In the genomic region with DNA sequence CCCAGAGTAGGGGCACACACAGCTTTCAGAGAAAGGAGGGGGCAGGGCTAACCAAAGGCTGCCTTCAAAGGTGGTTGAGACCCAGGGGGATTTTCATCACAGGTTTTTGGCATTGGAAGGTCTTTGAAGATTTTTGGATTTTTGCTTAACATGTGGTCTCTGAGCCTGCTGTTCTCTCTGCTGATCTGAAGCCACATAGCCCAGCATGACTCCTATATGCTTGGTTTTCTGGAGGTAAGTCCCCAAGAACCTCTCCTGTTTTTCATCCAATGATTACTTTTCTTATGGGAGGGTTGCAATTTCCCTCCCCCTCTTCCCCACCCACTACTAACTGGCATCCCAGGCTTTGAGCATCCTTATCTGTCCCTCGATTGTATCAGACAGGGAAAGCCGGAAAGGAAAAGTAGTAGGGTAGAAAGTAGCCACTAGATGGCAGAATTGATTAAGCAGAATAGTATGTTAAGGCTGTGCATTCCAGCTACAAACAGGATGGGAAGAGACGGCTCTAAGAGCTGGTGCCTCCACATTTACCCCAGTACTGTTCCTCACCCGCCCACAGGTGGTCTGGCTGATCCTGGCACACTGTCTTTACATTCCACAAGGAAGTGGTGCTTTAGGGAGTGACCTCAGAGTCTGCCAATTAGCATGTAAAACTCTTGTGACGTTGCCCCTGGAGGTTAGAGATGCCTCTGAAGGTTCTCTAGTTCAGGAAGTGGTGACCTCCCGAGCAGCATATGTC, we compare ENCODE assay signal across 8 cellular contexts.
A peak's percentile ranks its signal among the peaks of the same experiment; 100 is the strongest.
DNase-seq lines count a peak whose midpoint lies in the region; ATAC-seq, FAIRE-seq and TF ChIP-seq lines count a peak whose summit lies in the region.

No MANE protein-coding gene starts in this region.

- no peak overlapping the region for H3K4me2 ChIP-seq in endothelial cell of umbilical vein (ENCODE audit: insufficient read depth, low read length)

- CTCF ChIA-PET in endothelial cell of umbilical vein (lab: Charles Lee) = interaction anchor here (0.6 to 5.9 kb wide), 35 partner anchors 9 to 1404 kb away, joined by 3 to 150 read pairs (median 4); partner anchors contain the start of gene POU4F1

- H3K9me3 Mint-ChIP-seq in CD14-positive monocyte = peaks cover 0 to 1% (median 0%) of the 10 kb centered on the region in 7 donors

- POLR2A ChIA-PET in endothelial cell of umbilical vein (lab: Charles Lee) = no interaction called here

- DNase-seq in CD14-positive monocyte (ENCODE audit: low spot score) (no peak), GM18507 (ENCODE audit: extremely low spot score, insufficient read length, low read depth) (no peak), NCI-H1092 (lab: John Stamatoyannopoulos, UW) (peak; percentile 76), SKM-1 treated with dmso at 0.1 percent for 144 hours (lab: John Stamatoyannopoulos, UW; ENCODE audit: unreplicated experiment) (peak; percentile 78), endothelial cell of umbilical vein (ENCODE audit: low read depth, low spot score) (peak; percentile 71), middle frontal gyrus (ENCODE audit: extremely low spot score, low spot score) (peak; percentile 70), GOT3 (lab: John Stamatoyannopoulos, UW) (no peak)

- H3K27me3 Mint-ChIP-seq in CD14-positive monocyte (ENCODE audit: low read depth in 3 of 3) = peaks cover 0 to 2% (median 0%) of the 10 kb centered on the region in 3 donors

- H3K36me3 ChIP-seq in endothelial cell of umbilical vein (ENCODE audit: control insufficient read depth in 2 of 2, extremely low read depth in 1 of 2, insufficient read depth in 2 of 2, low read length in 2 of 2) = no peaks in the 10 kb centered on the region

- TF ChIP-seq POLR2A in endothelial cell of umbilical vein (IDR thresholded peaks at IDR 0.05; ENCODE audit: low read depth, low read length) = no peak

- dilution Hi-C loops in endothelial cell of umbilical vein (cut with MboI; ENCODE audit: extremely low pct_ligation_motif_present, low sequenced_read_pairs) = no loop called here

- H3K36me3 Mint-ChIP-seq in CD14-positive monocyte = no peaks in the 10 kb centered on the region

- peak; percentile 77 for TF ChIP-seq CTCF in CD14-positive monocyte (IDR thresholded peaks at IDR 0.05)
- TF ChIP-seq CTCF in endothelial cell of umbilical vein (IDR thresholded peaks at IDR 0.05; ENCODE audit: extremely low read depth in 1 of 2, insufficient read depth in 1 of 2, low read depth in 1 of 2, low read length in 2 of 2) = peak; percentile 55 to 61

- ATAC-seq in HG02870 (IDR thresholded peaks at IDR 0.05; ENCODE audit: unreplicated experiment) = peak; percentile 87

- no peaks in the 10 kb centered on the region for H3K79me2 ChIP-seq in endothelial cell of umbilical vein (ENCODE audit: control insufficient read depth, insufficient read depth, low read length)

- H2AFZ ChIP-seq in endothelial cell of umbilical vein (ENCODE audit: low read depth, low read length) = peak overlapping the region; percentile 91

- FAIRE-seq in GM18507 (lab: Jason Lieb, UNC) (peak; percentile 76), endothelial cell of umbilical vein (lab: Jason Lieb, UNC) (peak; percentile 73)

- peaks cover 0 to 2% of the 10 kb centered on the region in 2 experiments for H3K27me3 ChIP-seq in endothelial cell of umbilical vein (ENCODE audit: control insufficient read depth in 2 of 2, insufficient read depth in 2 of 2, low read length in 2 of 2)

- H3K9me1 ChIP-seq in endothelial cell of umbilical vein (replicated peaks; ENCODE audit: control insufficient read depth, extremely low read depth, insufficient read depth, low read length) = no peaks in the 10 kb centered on the region

- no peak overlapping the region for H3K9ac ChIP-seq in endothelial cell of umbilical vein (replicated peaks; ENCODE audit: extremely low read depth, insufficient read depth, low read length)

- intact Hi-C loops in CD14-positive monocyte (cut with micrococcal nuclease) (loop anchor here (5.0 kb wide), 1 partner anchor 840 kb away; no protein-coding TSS in a partner anchor), endothelial cell of umbilical vein (cut with micrococcal nuclease) (loop anchor here (1.0 to 10.0 kb wide), 12 partner anchors 50 to 1405 kb away; no protein-coding TSS in a partner anchor)

- H4K20me1 ChIP-seq in endothelial cell of umbilical vein (replicated peaks; ENCODE audit: control insufficient read depth, extremely low read depth, insufficient read depth, low read length) = no peaks in the 10 kb centered on the region

- H3K4me3 Mint-ChIP-seq in CD14-positive monocyte = peak overlapping the region; percentile 70 to 72

- H3K4me1 Mint-ChIP-seq in CD14-positive monocyte = peaks cover 7% of the 10 kb centered on the region

- H3K4me3 ChIP-seq in endothelial cell of umbilical vein (replicated peaks in 1 of 3; ENCODE audit: insufficient read depth in 1 of 3, low read depth in 1 of 3, low read length in 3 of 3) = no peak overlapping the region

- no TSS peak for BruUV-seq in endothelial cell of umbilical vein (replicated peaks; lab: Mats Ljungman, UMichigan)

- H3K27ac Mint-ChIP-seq in CD14-positive monocyte = peak overlapping the region in 1 of 7 donors; percentile 37

- H3K27ac ChIP-seq in endothelial cell of umbilical vein (ENCODE audit: insufficient read depth, low read depth, low read length) = no peak overlapping the region

- H3K9me3 ChIP-seq in endothelial cell of umbilical vein (replicated peaks; ENCODE audit: control insufficient read depth, insufficient read depth, low read length) = no peaks in the 10 kb centered on the region

- H3K4me1 ChIP-seq in endothelial cell of umbilical vein (ENCODE audit: control insufficient read depth, extremely low read depth, insufficient read depth, low read length) = peaks cover 4% of the 10 kb centered on the region

TF ChIP-seq in endothelial cell of umbilical vein, 7 proteins besides CTCF, POLR2A, EP300 and RAD21:
- TF ChIP-seq, protein P1, sequence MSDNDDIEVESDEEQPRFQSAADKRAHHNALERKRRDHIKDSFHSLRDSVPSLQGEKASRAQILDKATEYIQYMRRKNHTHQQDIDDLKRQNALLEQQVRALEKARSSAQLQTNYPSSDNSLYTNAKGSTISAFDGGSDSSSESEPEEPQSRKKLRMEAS (IDR thresholded peaks at IDR 0.05; ENCODE audit: insufficient read depth, insufficient read length) = no peak
- TF ChIP-seq EZH2 (IDR thresholded peaks at IDR 0.05; ENCODE audit: borderline replicate concordance, low read depth, low read length, severe bottlenecking) = no peak
- peak; percentile 12 for TF ChIP-seq GATA2 (IDR thresholded peaks at IDR 0.05; ENCODE audit: insufficient read depth, insufficient read length, low read depth, low read length)
- no peak for TF ChIP-seq JUN (IDR thresholded peaks at IDR 0.05; ENCODE audit: borderline replicate concordance, insufficient read depth, insufficient read length, low read depth)
- no peak for TF ChIP-seq FOS (IDR thresholded peaks at IDR 0.05; ENCODE audit: borderline replicate concordance, insufficient read depth, low read length)
- TF ChIP-seq POLR2AphosphoS5 (IDR thresholded peaks at IDR 0.05; ENCODE audit: insufficient read depth, low read depth, low read length) = no peak

Comparison
In these comparisons a context has a peak if more than half of its experiments do, and no peak if none do; other contexts are left out.
1. DNase-seq: peak in NCI-H1092 (single experiment), SKM-1 treated with dmso at 0.1 percent for 144 hours (single experiment), endothelial cell of umbilical vein (single experiment) and middle frontal gyrus (single experiment); none in CD14-positive monocyte (single experiment), GM18507 (single experiment) and GOT3 (single experiment).